Comparison of ENCODE assay signal across 8 cellular contexts in genomic region chr2:159090514-159091201, GRCh38.
DNase-seq lines count a peak whose midpoint lies in the region; ATAC-seq, FAIRE-seq and TF ChIP-seq lines count a peak whose summit lies in the region.

No MANE protein-coding gene starts in this region.

- dilution Hi-C loops in keratinocyte (cut with MboI; ENCODE audit: extremely low pct_ligation_motif_present, low sequenced_read_pairs): no loop called here

- H2AFZ ChIP-seq in keratinocyte (ENCODE audit: control insufficient read depth, low read length): no peak overlapping the region

- peak overlapping the region; percentile 46 for H3K9ac ChIP-seq in keratinocyte (ENCODE audit: control insufficient read depth, extremely low read depth, insufficient read depth, low read length)

- H3K4me2 ChIP-seq in keratinocyte (ENCODE audit: control insufficient read depth, extremely low read depth, insufficient read depth, low read depth, low read length): peak overlapping the region; percentile 72

- H3K79me2 ChIP-seq in keratinocyte (ENCODE audit: control insufficient read depth, insufficient read depth, low read length): peaks cover 49% of the 10 kb centered on the region

- peaks cover 57% of the 10 kb centered on the region for H3K4me1 ChIP-seq in keratinocyte (ENCODE audit: control insufficient read depth, extremely low read depth, insufficient read depth, low read length)

- peak; percentile 52 for ATAC-seq in GM18499 (IDR thresholded peaks at IDR 0.05; ENCODE audit: insufficient read depth, unreplicated experiment)
- peak; percentile 62 for ATAC-seq in HG02798 (IDR thresholded peaks at IDR 0.05; ENCODE audit: poor library complexity, unreplicated experiment)

- peak overlapping the region; percentile 99 for H3K27ac ChIP-seq in VCaP
- peak overlapping the region; percentile 72 for H3K27ac ChIP-seq in keratinocyte (ENCODE audit: control insufficient read depth, insufficient read depth, low read length)

- H4K20me1 ChIP-seq in keratinocyte (ENCODE audit: control insufficient read depth, extremely low read depth, insufficient read depth, low read length): no peaks in the 10 kb centered on the region

- H3K4me3 ChIP-seq in keratinocyte (ENCODE audit: control insufficient read depth in 2 of 3, extremely low read depth in 1 of 3, insufficient read depth in 2 of 3, low read depth in 1 of 3, low read length in 3 of 3): peak overlapping the region in 2 of 3 experiments; percentile 20 to 37

- peaks cover 0 to 6% of the 10 kb centered on the region in 2 experiments for H3K36me3 ChIP-seq in keratinocyte (ENCODE audit: control insufficient read depth in 2 of 2, extremely low read depth in 1 of 2, insufficient read depth in 2 of 2, low read length in 2 of 2)

- DNase-seq in keratinocyte (ENCODE audit: low read depth, low spot score) (no peak), retina (no peak), RKO (ENCODE audit: low spot score) (no peak), midbrain (lab: John Stamatoyannopoulos, UW) (no peak)
- no peak for DNase-seq in stimulated activated naive CD4-positive, alpha-beta T cell treated with Interleukin-2 at 50 U/mL for 16 hours (lab: John Stamatoyannopoulos, UW)

- peak; percentile 95 for FAIRE-seq in keratinocyte (lab: Jason Lieb, UNC)

- H3K9me1 ChIP-seq in keratinocyte (ENCODE audit: control insufficient read depth, extremely low read depth, insufficient read depth, low read length): peaks cover 4% of the 10 kb centered on the region

- no peak for TF ChIP-seq CTCF in VCaP (conservative IDR thresholded peaks at IDR 0.05)
- no peak for TF ChIP-seq CTCF in keratinocyte (optimal IDR thresholded peaks at IDR 0.05 in 1 of 3, IDR thresholded peaks at IDR 0.05 in 1 of 3, conservative IDR thresholded peaks at IDR 0.05 in 1 of 3; ENCODE audit: extremely low read depth in 1 of 3, insufficient read depth in 2 of 3, low read length in 3 of 3)

- H3K27me3 ChIP-seq in keratinocyte (ENCODE audit: control insufficient read depth, extremely low read depth, insufficient read depth, low read length): no peaks in the 10 kb centered on the region

- H3K9me3 ChIP-seq in keratinocyte (ENCODE audit: control insufficient read depth, low read depth, low read length): peaks cover under 1% of the 10 kb centered on the region
